In the genomic region with DNA sequence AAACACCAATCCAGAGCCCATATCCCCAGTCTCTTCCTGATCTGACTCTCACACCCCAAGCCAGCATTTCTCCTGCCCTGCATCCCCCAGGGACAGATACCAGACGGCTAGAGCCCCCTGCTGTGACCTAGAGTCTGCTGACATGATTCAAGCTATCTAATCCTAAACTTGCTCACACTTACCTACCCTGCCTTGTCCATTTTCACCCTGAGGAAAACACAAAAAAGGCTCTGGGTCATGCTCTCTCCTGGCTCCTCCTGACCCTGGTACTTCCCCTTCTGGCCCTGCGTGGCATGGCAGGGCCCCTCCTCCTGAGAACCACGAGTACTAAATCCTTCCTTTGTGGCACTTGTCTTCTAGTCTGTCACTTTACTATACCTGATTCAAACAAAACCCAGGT, we compare ENCODE assay signal across 14 cellular contexts. TPM values are rescaled to one million over a fixed set of nuclear protein-coding genes. Genes with fewer than 3 reads are reported as not detected.
A peak's percentile ranks its signal among the peaks of the same experiment; 100 is the strongest.
DNase-seq lines count a peak whose midpoint lies in the region; ATAC-seq and TF ChIP-seq lines count a peak whose summit lies in the region.
"Had no signal": no experiment of that assay in that cellular context is flagged by ENCODE, and none has a peak within 500 bp of the region (broad histone marks: within the 10 kb centered on the region; RNA-seq: fewer than 3 reads in every experiment).

No MANE protein-coding gene starts in this region.

- H3K4me1 Mint-ChIP-seq in neural progenitor cell, result peaks cover 29% of the 10 kb centered on the region

- H3K9ac ChIP-seq in neural progenitor cell, result no peak overlapping the region

- H3F3A ChIP-seq in neural progenitor cell (ENCODE audit: low read depth), result peaks cover 14% of the 10 kb centered on the region

- no peak overlapping the region for H3K4me3 ChIP-seq in WERI-Rb-1 (ENCODE audit: low read depth, low read length)
- no peak overlapping the region for H3K4me3 ChIP-seq in neural progenitor cell
- H3K4me3 ChIP-seq: esophagus muscularis mucosa, SJCRH30 had no signal

- no peaks in the 10 kb centered on the region for H3K27me3 ChIP-seq in WERI-Rb-1 (ENCODE audit: insufficient read depth, low read depth, severe bottlenecking)
- H3K27me3 ChIP-seq in neural progenitor cell, result peaks cover 28% of the 10 kb centered on the region
- H3K27me3 ChIP-seq: esophagus muscularis mucosa had no signal

- H3K4me1 ChIP-seq in neural progenitor cell, result peaks cover 14% of the 10 kb centered on the region
- H3K4me1 ChIP-seq: SJCRH30 had no signal

- DNase-seq in NCI-H2107 treated with DMSO at 0.1 percent for 48 hours (lab: John Stamatoyannopoulos, UW; ENCODE audit: unreplicated experiment) (peak; percentile 45), NCI-H2107 (lab: John Stamatoyannopoulos, UW) (no peak), NCI-H345 (lab: John Stamatoyannopoulos, UW) (peak; percentile 20), WERI-Rb-1 (peak; percentile 70), neural progenitor cell (ENCODE audit: low spot score) (peak; percentile 48), NCI-H1436 (lab: John Stamatoyannopoulos, UW) (no peak)
- DNase-seq: activated CD8-positive, alpha-beta T cell treated with anti-CD3 and anti-CD28 coated beads, Interleukin-2, amount 10 ng/mL, durations not matched to agents 7 days and 5 days; NCI-H187; SJCRH30; stimulated activated CD4-positive, alpha-beta T cell treated with anti-CD3 and anti-CD28 coated beads, Interleukin-15, amount 100 ng/mL, for 24 hours; stimulated activated naive CD4-positive, alpha-beta T cell treated with Interleukin-2 at 50 U/mL for 16 hours had no signal

- H3K9me3 ChIP-seq in WERI-Rb-1 (ENCODE audit: severe bottlenecking) (no peaks in the 10 kb centered on the region), neural progenitor cell (ENCODE audit: low read depth) (no peaks in the 10 kb centered on the region)
- H3K9me3 ChIP-seq: esophagus muscularis mucosa, SJCRH30 had no signal

- no peak overlapping the region for H2AFZ ChIP-seq in neural progenitor cell (replicated peaks)

- no peak overlapping the region for H3K4me2 ChIP-seq in neural progenitor cell

- H3K36me3 ChIP-seq in WERI-Rb-1 (no peaks in the 10 kb centered on the region), neural progenitor cell (no peaks in the 10 kb centered on the region)
- H3K36me3 ChIP-seq: esophagus muscularis mucosa, SJCRH30 had no signal

- no peaks in the 10 kb centered on the region for H3K36me3 Mint-ChIP-seq in neural progenitor cell

- H3K9me3 Mint-ChIP-seq in neural progenitor cell, result no peaks in the 10 kb centered on the region

- H3K79me2 ChIP-seq in neural progenitor cell (ENCODE audit: low read depth), result peaks cover 3% of the 10 kb centered on the region

- H3K27me3 Mint-ChIP-seq in neural progenitor cell (ENCODE audit: insufficient read depth, low read depth), result peaks cover 23% of the 10 kb centered on the region

- TF ChIP-seq CTCF in WERI-Rb-1 (IDR thresholded peaks at IDR 0.05; ENCODE audit: low read depth, low read length) (0 out of 2 replicates have a peak, but pooled peaks have one; percentile 21), neural progenitor cell (IDR thresholded peaks at IDR 0.05) (no peak)

- no peak for ATAC-seq in HG03571 (IDR thresholded peaks at IDR 0.05; ENCODE audit: unreplicated experiment)
- no peak for ATAC-seq in GM21576 (IDR thresholded peaks at IDR 0.05; ENCODE audit: unreplicated experiment)
- ATAC-seq: activated CD8-positive, alpha-beta T cell treated with anti-CD3 and anti-CD28 coated beads, Interleukin-2, amount 10 ng/mL, durations not matched to agents 7 days and 5 days had no signal

- H3K27ac ChIP-seq in WERI-Rb-1, result peak overlapping the region; percentile 17
- H3K27ac ChIP-seq in neural progenitor cell, result no peak overlapping the region
- H3K27ac ChIP-seq: esophagus muscularis mucosa, SJCRH30 had no signal

- peak overlapping the region; percentile 39 for H3K4me3 Mint-ChIP-seq in neural progenitor cell

- H4K20me1 ChIP-seq in neural progenitor cell (ENCODE audit: low read depth), result peaks cover 21% of the 10 kb centered on the region

- peak overlapping the region; percentile 35 for H3K27ac Mint-ChIP-seq in neural progenitor cell
- H3K27ac Mint-ChIP-seq: activated CD8-positive, alpha-beta T cell treated with anti-CD3 and anti-CD28 coated beads, Interleukin-2, amount 10 ng/mL, durations not matched to agents 7 days and 5 days had no signal

RNA-seq across cellular contexts. Expression of gene ARRDC1, which starts 2.8 kb away (rescaled TPM):
- total RNA-seq in neural progenitor cell (ENCODE audit: low replicate concordance), result 12.9 and 34.4 TPM in 2 replicates

RNA-seq across cellular contexts. Expression of gene ZMYND19, which starts 12.3 kb away (rescaled TPM):
- total RNA-seq in neural progenitor cell (ENCODE audit: low replicate concordance), result 34.4 and 52.4 TPM in 2 replicates

RNA-seq across cellular contexts. Expression of gene EHMT1, which starts 16.1 kb away (rescaled TPM):
- total RNA-seq in neural progenitor cell (ENCODE audit: low replicate concordance), result 47.8 and 84.5 TPM in 2 replicates

RNA-seq across cellular contexts. Expression of gene DPH7, which starts 23.9 kb away (rescaled TPM):
- total RNA-seq in neural progenitor cell (ENCODE audit: low replicate concordance), result 37.6 and 55.2 TPM in 2 replicates

RNA-seq across cellular contexts. Expression of gene MRPL41, which starts 51.0 kb away (rescaled TPM):
- 10.3 and 36.9 TPM in 2 replicates for total RNA-seq in neural progenitor cell (ENCODE audit: low replicate concordance)

Comparison
In these comparisons a context has a peak if more than half of its experiments do, and no peak if none do; other contexts are left out.
1. DNase-seq: peak in NCI-H2107 treated with DMSO at 0.1 percent for 48 hours (single experiment), NCI-H345 (single experiment), WERI-Rb-1 (single experiment) and neural progenitor cell (single experiment); none in NCI-H2107 (single experiment) and NCI-H1436 (single experiment).